ENCODE assay signal across 20 cellular contexts in genomic region chr10:35007858-35008301, GRCh38.
DNase-seq lines count a peak whose midpoint lies in the region; ATAC-seq and TF ChIP-seq lines count a peak whose summit lies in the region.
"Had no signal": no experiment of that assay in that cellular context is flagged by ENCODE, and none has a peak within 500 bp of the region (broad histone marks: within the 10 kb centered on the region; RNA-seq: fewer than 3 reads in every experiment).

No MANE protein-coding gene starts in this region.

- peaks cover 42% of the 10 kb centered on the region for H3K36me3 ChIP-seq in upper lobe of right lung
- no peaks in the 10 kb centered on the region for H3K36me3 ChIP-seq in ovary
- peaks cover 0 to 54% of the 10 kb centered on the region in 2 donors for H3K36me3 ChIP-seq in gastroesophageal sphincter

- ATAC-seq in upper lobe of right lung (no peak), gastroesophageal sphincter (no peak)
- ATAC-seq: activated CD4-positive, CD25-positive, alpha-beta regulatory T cell treated with anti-CD3 and anti-CD28 coated beads, Interleukin-2, amount 50 U/mL, for 24 hours; activated CD8-positive, alpha-beta memory T cell treated with anti-CD3 and anti-CD28 coated beads, Interleukin-2, amount 10 ng/mL, durations not matched to agents 7 days and 5 days; foreskin keratinocyte; right lobe of liver; T-helper 17 cell had no signal

- H3K27me3 ChIP-seq in upper lobe of right lung (no peaks in the 10 kb centered on the region), ovary (no peaks in the 10 kb centered on the region), gastroesophageal sphincter (no peaks in the 10 kb centered on the region)
- H3K27me3 ChIP-seq: foreskin keratinocyte, right lobe of liver had no signal

- 0 out of 2 replicates have a peak, but pooled peaks have one; percentile 6 for TF ChIP-seq CTCF in LNCaP clone FGC (IDR thresholded peaks at IDR 0.05; ENCODE audit: control insufficient read depth, extremely low read depth, insufficient read depth)
- no peak for TF ChIP-seq CTCF in choroid plexus epithelial cell (conservative IDR thresholded peaks at IDR 0.05; ENCODE audit: low read depth, low read length)
- TF ChIP-seq CTCF in neural crest cell (conservative IDR thresholded peaks at IDR 0.05), result no peak
- no peak for TF ChIP-seq CTCF in upper lobe of right lung (IDR thresholded peaks at IDR 0.05)
- no peak for TF ChIP-seq CTCF in GM10266 (IDR thresholded peaks at IDR 0.05; ENCODE audit: control insufficient read depth, insufficient read depth, low read depth, missing control alignments)
- TF ChIP-seq CTCF in ovary (IDR thresholded peaks at IDR 0.05), result no peak
- TF ChIP-seq CTCF in gastroesophageal sphincter (IDR thresholded peaks at IDR 0.05), result no peak

- H3K4me1 ChIP-seq in upper lobe of right lung (no peaks in the 10 kb centered on the region), ovary (ENCODE audit: insufficient read depth) (no peaks in the 10 kb centered on the region), gastroesophageal sphincter (no peaks in the 10 kb centered on the region)
- H3K4me1 ChIP-seq: right lobe of liver had no signal

- H3K36me3 Mint-ChIP-seq in neural crest cell (ENCODE audit: low read depth), result peaks cover 14% of the 10 kb centered on the region

- no peaks in the 10 kb centered on the region for H3K9me3 ChIP-seq in upper lobe of right lung
- H3K9me3 ChIP-seq in ovary, result no peaks in the 10 kb centered on the region
- no peaks in the 10 kb centered on the region for H3K9me3 ChIP-seq in gastroesophageal sphincter
- H3K9me3 ChIP-seq: right lobe of liver had no signal

- H3K27ac Mint-ChIP-seq in neural crest cell (ENCODE audit: unreplicated experiment), result peak overlapping the region; percentile 78
- H3K27ac Mint-ChIP-seq: activated CD8-positive, alpha-beta memory T cell treated with anti-CD3 and anti-CD28 coated beads, Interleukin-2, amount 10 ng/mL, durations not matched to agents 7 days and 5 days; memory B cell; T-helper 17 cell had no signal

- H3K27me3 Mint-ChIP-seq in neural crest cell (ENCODE audit: low read depth), result no peaks in the 10 kb centered on the region
- H3K27me3 Mint-ChIP-seq: activated CD8-positive, alpha-beta memory T cell treated with anti-CD3 and anti-CD28 coated beads, Interleukin-2, amount 10 ng/mL, durations not matched to agents 7 days and 5 days; memory B cell; T-helper 17 cell had no signal

- no peak overlapping the region for H3K27ac ChIP-seq in upper lobe of right lung
- no peak overlapping the region for H3K27ac ChIP-seq in ovary
- H3K27ac ChIP-seq in gastroesophageal sphincter, result no peak overlapping the region
- H3K27ac ChIP-seq: foreskin keratinocyte, right lobe of liver had no signal

- H3K4me3 Mint-ChIP-seq in neural crest cell, result no peak overlapping the region
- H3K4me3 Mint-ChIP-seq: activated CD8-positive, alpha-beta memory T cell treated with anti-CD3 and anti-CD28 coated beads, Interleukin-2, amount 10 ng/mL, durations not matched to agents 7 days and 5 days; memory B cell; T-helper 17 cell had no signal

- TF ChIP-seq EP300 in ovary (IDR thresholded peaks at IDR 0.05) (no peak), gastroesophageal sphincter (IDR thresholded peaks at IDR 0.05) (no peak)

- no peak for TF ChIP-seq POLR2A in ovary (IDR thresholded peaks at IDR 0.05)
- TF ChIP-seq POLR2A in gastroesophageal sphincter (IDR thresholded peaks at IDR 0.05), result no peak

- intact Hi-C loops in upper lobe of right lung (cut with DNase I) (no loop called here), ovary (cut with DNase I) (no loop called here)

- WGBS in ovary, 3 donors, result 93 to 94% (median 93%) methylated on average over 4 of the region's 4 CpGs
- 79 to 100% methylated on average over 3 to 4 of the region's 4 CpGs for WGBS in gastroesophageal sphincter (ENCODE audit: low coverage in 1 of 2), 2 donors

- H3K4me3 ChIP-seq in LNCaP clone FGC (ENCODE audit: low read depth, low read length), result no peak overlapping the region
- H3K4me3 ChIP-seq in choroid plexus epithelial cell (ENCODE audit: low read depth, low read length), result no peak overlapping the region
- no peak overlapping the region for H3K4me3 ChIP-seq in upper lobe of right lung
- H3K4me3 ChIP-seq in ovary, result no peak overlapping the region
- no peak overlapping the region for H3K4me3 ChIP-seq in gastroesophageal sphincter
- H3K4me3 ChIP-seq: right lobe of liver had no signal

- peaks cover 30% of the 10 kb centered on the region for H3K4me1 Mint-ChIP-seq in neural crest cell
- H3K4me1 Mint-ChIP-seq: activated CD8-positive, alpha-beta memory T cell treated with anti-CD3 and anti-CD28 coated beads, Interleukin-2, amount 10 ng/mL, durations not matched to agents 7 days and 5 days; memory B cell; T-helper 17 cell had no signal

- peak; percentile 2 for DNase-seq in DMS79 (lab: John Stamatoyannopoulos, UW)
- peak; percentile 61 for DNase-seq in LNCaP clone FGC (ENCODE audit: low read depth)
- peak; percentile 83 for DNase-seq in choroid plexus epithelial cell (ENCODE audit: low read depth)
- no peak for DNase-seq in neural crest cell (ENCODE audit: low read depth, low spot score)
- DNase-seq in upper lobe of right lung, result no peak
- no peak for DNase-seq in GM10266 (ENCODE audit: extremely low spot score)
- no peak for DNase-seq in ovary
- DNase-seq: activated CD8-positive, alpha-beta memory T cell treated with anti-CD3 and anti-CD28 coated beads, Interleukin-2, amount 10 ng/mL, durations not matched to agents 7 days and 5 days; activated effector memory CD4-positive, alpha-beta T cell treated with anti-CD3 and anti-CD28 coated beads, Interleukin-2, amount 50 U/mL, for 16 hours; amygdala; DMS 273 treated with DMSO at 0.1 percent for 48 hours; foreskin keratinocyte; KG1; NCI-H1417; right lobe of liver; SIG-M5; T-helper 17 cell had no signal

- no peaks in the 10 kb centered on the region for H3K9me3 Mint-ChIP-seq in neural crest cell
- H3K9me3 Mint-ChIP-seq: memory B cell had no signal

Comparison
In these comparisons a context has a peak if more than half of its experiments do, and no peak if none do; other contexts are left out.
1. DNase-seq: peak in DMS79 (single experiment), LNCaP clone FGC (single experiment) and choroid plexus epithelial cell (single experiment); none in neural crest cell (single experiment), upper lobe of right lung (single experiment), GM10266 (single experiment) and ovary (0 of 5).